Comparison of ENCODE assay signal across 19 cellular contexts in genomic region chr2:66084948-66085590, GRCh38.
"Had no signal": no experiment of that assay in that cellular context is flagged by ENCODE, and none has a peak within 500 bp of the region (broad histone marks: within the 10 kb centered on the region; RNA-seq: fewer than 3 reads in every experiment).

No MANE protein-coding gene starts in this region.

- DNase-seq: activated CD4-positive, alpha-beta T cell treated with anti-CD3 and anti-CD28 coated beads, Interleukin-2, amount 50 U/mL, for 1 hour; activated naive CD4-positive, alpha-beta T cell treated with anti-CD3 and anti-CD28 coated beads, Interleukin-2, amount 50 U/mL, for 16 hours; activated T-cell treated with anti-CD3 and anti-CD28 coated beads for 4 hours; adrenal gland; caudate nucleus; colonic mucosa; foreskin melanocyte; heart right ventricle; islet precursor cell; mammary epithelial cell; occipital lobe; psoas muscle; right lobe of liver; spleen; stimulated activated CD4-positive, alpha-beta T cell treated with anti-CD3 and anti-CD28 coated beads, Interleukin-1b, Interleukin-23, amount 100 ng/mL, for 48 hours; stimulated activated naive B cell treated with anti-CD40 and anti-IgM and Interleukin-4, amounts not matched to agents 10 μg/mL and 1 μg/mL and 100 μg/mL, for 72 hours; substantia nigra; transverse colon had no signal

- ATAC-seq: heart right ventricle; left lobe of liver; psoas muscle; right lobe of liver; stimulated activated naive B cell treated with anti-CD40 and anti-IgM and Interleukin-4, amounts not matched to agents 10 μg/mL and 1 μg/mL and 100 μg/mL, for 72 hours had no signal
